In the genomic region with DNA sequence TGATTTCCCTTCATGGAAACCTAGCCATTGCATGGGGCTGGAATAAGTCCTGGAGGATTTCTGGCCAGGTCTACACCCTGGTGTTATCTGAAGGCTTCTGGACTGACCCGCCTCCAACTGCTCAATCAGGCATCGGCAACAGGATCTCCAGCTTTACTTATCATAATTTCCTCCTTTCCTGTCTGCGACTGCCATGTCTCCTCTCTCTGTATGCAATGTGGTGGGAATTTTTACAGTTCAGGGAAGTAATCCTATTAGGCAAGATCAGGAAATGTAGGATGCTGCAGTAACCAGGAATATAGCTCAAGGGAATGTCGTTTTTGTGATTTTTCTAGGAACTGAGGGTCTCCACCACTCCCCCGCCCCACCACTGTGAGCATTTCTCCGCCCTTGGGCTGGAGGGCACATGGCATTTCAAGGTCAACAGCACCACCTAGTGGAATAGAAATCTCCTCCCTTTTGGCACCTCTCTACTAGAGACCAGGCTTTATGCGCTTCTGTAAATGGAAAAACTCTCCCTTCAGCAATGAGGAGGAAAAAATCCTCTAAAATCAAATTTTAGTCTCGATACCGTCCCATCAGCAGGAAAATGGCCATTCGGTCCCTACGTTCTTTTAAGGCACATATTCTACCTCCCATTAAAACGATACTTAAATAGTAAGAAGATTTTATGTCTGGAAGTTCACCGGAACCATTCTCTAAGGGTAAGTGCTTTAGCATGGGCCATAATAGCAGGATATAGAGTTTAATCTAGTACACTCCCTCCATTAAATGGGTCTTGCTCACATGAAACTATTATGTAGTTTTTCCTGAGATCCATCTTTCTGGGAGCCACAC, we compare ENCODE assay signal across 9 cellular contexts.
DNase-seq lines count a peak whose midpoint lies in the region; ATAC-seq and TF ChIP-seq lines count a peak whose summit lies in the region.
"Had no signal": no experiment of that assay in that cellular context is flagged by ENCODE, and none has a peak within 500 bp of the region (broad histone marks: within the 10 kb centered on the region; RNA-seq: fewer than 3 reads in every experiment).

No MANE protein-coding gene starts in this region.

- H3K9me3 Mint-ChIP-seq in activated T-helper 1 cell treated with anti-CD3 and anti-CD28 coated beads, Interleukin-12 subunit alpha, Interleukin-12 subunit beta, Interleukin-2, Interleukin-4 antibody, amounts not matched to agents 30 ng/mL and 10 ng/mL and 1 ng/mL, durations not matched to agents 14 hours and 24 hours and 36 hours: no peaks in the 10 kb centered on the region
- H3K9me3 Mint-ChIP-seq: dendritic cell treated with granulocyte-macrophage colony-stimulating factor and Interleukin-4, amounts not matched to agents 40 ng/mL and 50 ng/mL, for 4 days had no signal

- H3K4me3 ChIP-seq in NT2/D1 (ENCODE audit: insufficient read length, low read depth) (no peak overlapping the region), ovary (no peak overlapping the region)

- H3K9me3 ChIP-seq in NT2/D1 (ENCODE audit: insufficient read depth, low read length): peaks cover 10% of the 10 kb centered on the region
- H3K9me3 ChIP-seq in ovary: no peaks in the 10 kb centered on the region

- H3K27ac Mint-ChIP-seq in activated T-helper 1 cell treated with anti-CD3 and anti-CD28 coated beads, Interleukin-12 subunit alpha, Interleukin-12 subunit beta, Interleukin-2, Interleukin-4 antibody, amounts not matched to agents 30 ng/mL and 10 ng/mL and 1 ng/mL, durations not matched to agents 14 hours and 24 hours and 36 hours: no peak overlapping the region
- H3K27ac Mint-ChIP-seq: dendritic cell treated with granulocyte-macrophage colony-stimulating factor and Interleukin-4, amounts not matched to agents 40 ng/mL and 50 ng/mL, for 4 days had no signal

- H3K27me3 ChIP-seq in NT2/D1 (ENCODE audit: insufficient read depth, insufficient read length) (no peaks in the 10 kb centered on the region), ovary (no peaks in the 10 kb centered on the region)

- WGBS in ovary, 3 donors: 31 to 38% (median 36%) methylated on average over 13 of the region's 13 CpGs

- H3K36me3 ChIP-seq in NT2/D1 (ENCODE audit: insufficient read depth, insufficient read length, low read length) (no peaks in the 10 kb centered on the region), ovary (no peaks in the 10 kb centered on the region)

- no peak for TF ChIP-seq POLR2A in ovary (IDR thresholded peaks at IDR 0.05)

- H3K4me1 ChIP-seq in NT2/D1 (ENCODE audit: insufficient read depth, insufficient read length): no peaks in the 10 kb centered on the region
- H3K4me1 ChIP-seq in ovary (ENCODE audit: insufficient read depth): no peaks in the 10 kb centered on the region

- H3K4me3 Mint-ChIP-seq in activated T-helper 1 cell treated with anti-CD3 and anti-CD28 coated beads, Interleukin-12 subunit alpha, Interleukin-12 subunit beta, Interleukin-2, Interleukin-4 antibody, amounts not matched to agents 30 ng/mL and 10 ng/mL and 1 ng/mL, durations not matched to agents 14 hours and 24 hours and 36 hours: no peak overlapping the region
- H3K4me3 Mint-ChIP-seq: dendritic cell treated with granulocyte-macrophage colony-stimulating factor and Interleukin-4, amounts not matched to agents 40 ng/mL and 50 ng/mL, for 4 days had no signal

- DNase-seq in DMS53 treated with DMSO at 0.1 percent for 48 hours (lab: John Stamatoyannopoulos, UW; ENCODE audit: unreplicated experiment) (peak; percentile 66), NT2/D1 (ENCODE audit: low read depth, low spot score) (peak; percentile 46), foreskin melanocyte (peak; percentile 58), ovary (peak; percentile 29 to 55 (median 50)), 8988T (no peak)
- DNase-seq in activated T-helper 1 cell treated with anti-CD3 and anti-CD28 coated beads, Interleukin-12 subunit alpha, Interleukin-12 subunit beta, Interleukin-2, Interleukin-4 antibody, amounts not matched to agents 30 ng/mL and 10 ng/mL and 1 ng/mL, durations not matched to agents 14 hours and 24 hours and 36 hours (ENCODE audit: low spot score): peak; percentile 24

- peaks cover 22% of the 10 kb centered on the region for H3K27me3 Mint-ChIP-seq in activated T-helper 1 cell treated with anti-CD3 and anti-CD28 coated beads, Interleukin-12 subunit alpha, Interleukin-12 subunit beta, Interleukin-2, Interleukin-4 antibody, amounts not matched to agents 30 ng/mL and 10 ng/mL and 1 ng/mL, durations not matched to agents 14 hours and 24 hours and 36 hours (ENCODE audit: insufficient read depth)

- intact Hi-C loops in activated T-helper 1 cell treated with anti-CD3 and anti-CD28 coated beads, Interleukin-12 subunit alpha, Interleukin-12 subunit beta, Interleukin-2, Interleukin-4 antibody, amounts not matched to agents 30 ng/mL and 10 ng/mL and 1 ng/mL, durations not matched to agents 14 hours and 24 hours and 36 hours (cut with micrococcal nuclease): loop anchor here (1.0 to 10.0 kb wide), 8 partner anchors 227 to 1431 kb away; a partner anchor contains a TSS
- intact Hi-C loops in ovary (cut with DNase I): no loop called here

- no peaks in the 10 kb centered on the region for H3K36me3 Mint-ChIP-seq in activated T-helper 1 cell treated with anti-CD3 and anti-CD28 coated beads, Interleukin-12 subunit alpha, Interleukin-12 subunit beta, Interleukin-2, Interleukin-4 antibody, amounts not matched to agents 30 ng/mL and 10 ng/mL and 1 ng/mL, durations not matched to agents 14 hours and 24 hours and 36 hours (ENCODE audit: low read depth)

- peak; percentile 48 to 75 (median 67) for TF ChIP-seq CTCF in ovary (IDR thresholded peaks at IDR 0.05)

- H3K9ac ChIP-seq in NT2/D1 (ENCODE audit: insufficient read length, low read depth): no peak overlapping the region

- no peak for TF ChIP-seq EP300 in ovary (IDR thresholded peaks at IDR 0.05)

- peak; percentile 85 for ATAC-seq in GM19463 (IDR thresholded peaks at IDR 0.05; ENCODE audit: unreplicated experiment)
- ATAC-seq in HG03521 (IDR thresholded peaks at IDR 0.05; ENCODE audit: unreplicated experiment): peak; percentile 80

- no peak overlapping the region for H3K27ac ChIP-seq in ovary

- peaks cover 4% of the 10 kb centered on the region for H3K4me1 Mint-ChIP-seq in activated T-helper 1 cell treated with anti-CD3 and anti-CD28 coated beads, Interleukin-12 subunit alpha, Interleukin-12 subunit beta, Interleukin-2, Interleukin-4 antibody, amounts not matched to agents 30 ng/mL and 10 ng/mL and 1 ng/mL, durations not matched to agents 14 hours and 24 hours and 36 hours (ENCODE audit: low read depth)
